Comparison of ENCODE assay signal across 2 cellular contexts in the genomic region with DNA sequence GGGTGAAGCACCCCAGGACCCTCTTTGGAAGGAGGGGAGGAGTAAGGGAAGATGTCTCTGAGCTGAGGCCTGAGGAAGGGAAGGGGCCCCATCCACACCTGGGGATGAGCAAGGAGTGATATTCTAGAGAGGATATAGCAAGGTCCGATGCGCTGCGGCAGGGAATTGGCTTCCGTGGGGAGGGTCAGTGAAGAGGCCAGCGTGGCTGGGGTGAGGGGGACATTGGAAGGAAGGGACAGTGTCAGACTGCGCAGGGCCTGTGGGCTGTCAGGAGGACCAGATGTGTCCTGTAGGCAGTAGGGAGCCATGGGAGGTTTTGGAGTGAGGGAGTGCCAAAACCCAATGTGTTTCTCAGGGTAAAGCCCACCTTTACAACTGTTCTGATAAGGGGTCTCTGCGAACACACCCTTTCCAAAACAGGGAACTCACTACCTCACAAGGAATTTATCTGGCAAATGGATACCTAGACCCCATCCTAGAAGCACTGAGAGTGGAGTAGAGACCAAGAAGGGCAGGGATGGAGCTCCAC.
A peak's percentile ranks its signal among the peaks of the same experiment; 100 is the strongest.
TF ChIP-seq lines count a peak whose summit lies in the region.

No MANE protein-coding gene starts in this region.

TF ChIP-seq in HEK293, 187 proteins besides CTCF, POLR2A, EP300 and RAD21:
- TF ChIP-seq ZNF16 (tag by site-specific recombination; IDR thresholded peaks at IDR 0.05; ENCODE audit: low read depth) (peak; percentile 93), ZNF785 (tag by site-specific recombination; IDR thresholded peaks at IDR 0.05) (no peak), ZNF132 (tag by site-specific recombination; IDR thresholded peaks at IDR 0.05; ENCODE audit: borderline replicate concordance) (no peak), ZNF248 (tag by site-specific recombination; IDR thresholded peaks at IDR 0.05) (no peak), GLIS1 (tag by site-specific recombination; IDR thresholded peaks at IDR 0.05) (no peak)
- TF ChIP-seq, protein P1, sequence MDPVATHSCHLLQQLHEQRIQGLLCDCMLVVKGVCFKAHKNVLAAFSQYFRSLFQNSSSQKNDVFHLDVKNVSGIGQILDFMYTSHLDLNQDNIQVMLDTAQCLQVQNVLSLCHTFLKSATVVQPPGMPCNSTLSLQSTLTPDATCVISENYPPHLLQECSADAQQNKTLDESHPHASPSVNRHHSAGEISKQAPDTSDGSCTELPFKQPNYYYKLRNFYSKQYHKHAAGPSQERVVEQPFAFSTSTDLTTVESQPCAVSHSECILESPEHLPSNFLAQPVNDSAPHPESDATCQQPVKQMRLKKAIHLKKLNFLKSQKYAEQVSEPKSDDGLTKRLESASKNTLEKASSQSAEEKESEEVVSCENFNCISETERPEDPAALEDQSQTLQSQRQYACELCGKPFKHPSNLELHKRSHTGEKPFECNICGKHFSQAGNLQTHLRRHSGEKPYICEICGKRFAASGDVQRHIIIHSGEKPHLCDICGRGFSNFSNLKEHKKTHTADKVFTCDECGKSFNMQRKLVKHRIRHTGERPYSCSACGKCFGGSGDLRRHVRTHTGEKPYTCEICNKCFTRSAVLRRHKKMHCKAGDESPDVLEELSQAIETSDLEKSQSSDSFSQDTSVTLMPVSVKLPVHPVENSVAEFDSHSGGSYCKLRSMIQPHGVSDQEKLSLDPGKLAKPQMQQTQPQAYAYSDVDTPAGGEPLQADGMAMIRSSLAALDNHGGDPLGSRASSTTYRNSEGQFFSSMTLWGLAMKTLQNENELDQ (tag by site-specific recombination; IDR thresholded peaks at IDR 0.05; ENCODE audit: low read depth) = no peak
- TF ChIP-seq, protein P2, sequence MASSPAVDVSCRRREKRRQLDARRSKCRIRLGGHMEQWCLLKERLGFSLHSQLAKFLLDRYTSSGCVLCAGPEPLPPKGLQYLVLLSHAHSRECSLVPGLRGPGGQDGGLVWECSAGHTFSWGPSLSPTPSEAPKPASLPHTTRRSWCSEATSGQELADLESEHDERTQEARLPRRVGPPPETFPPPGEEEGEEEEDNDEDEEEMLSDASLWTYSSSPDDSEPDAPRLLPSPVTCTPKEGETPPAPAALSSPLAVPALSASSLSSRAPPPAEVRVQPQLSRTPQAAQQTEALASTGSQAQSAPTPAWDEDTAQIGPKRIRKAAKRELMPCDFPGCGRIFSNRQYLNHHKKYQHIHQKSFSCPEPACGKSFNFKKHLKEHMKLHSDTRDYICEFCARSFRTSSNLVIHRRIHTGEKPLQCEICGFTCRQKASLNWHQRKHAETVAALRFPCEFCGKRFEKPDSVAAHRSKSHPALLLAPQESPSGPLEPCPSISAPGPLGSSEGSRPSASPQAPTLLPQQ (tag by site-specific recombination; IDR thresholded peaks at IDR 0.05) = no peak

TF ChIP-seq in H1, 55 proteins besides CTCF, POLR2A, EP300 and RAD21:
- TF ChIP-seq SRF (IDR thresholded peaks at IDR 0.05; ENCODE audit: low read depth, low read length) (no peak), BCL11A (IDR thresholded peaks at IDR 0.05; ENCODE audit: low read depth in 2 of 2, low read length in 2 of 2) (no peak), CTBP2 (IDR thresholded peaks at IDR 0.05; ENCODE audit: borderline replicate concordance, insufficient read depth, insufficient read length, low read length) (no peak), PHF8 (conservative IDR thresholded peaks at IDR 0.05; ENCODE audit: low read depth, low read length) (no peak), KDM1A (IDR thresholded peaks at IDR 0.05; ENCODE audit: borderline replicate concordance, low read length) (peak; percentile 54; the same call in 1 of the 2 replicates), SIX5 (IDR thresholded peaks at IDR 0.05; ENCODE audit: low read depth, low read length) (no peak), TAF1 (IDR thresholded peaks at IDR 0.05; ENCODE audit: low read depth, low read length) (no peak), TAF7 (optimal IDR thresholded peaks at IDR 0.05; ENCODE audit: borderline replicate concordance, low read depth, low read length) (no peak)
